ENCODE assay signal across 9 cellular contexts in the genomic region with DNA sequence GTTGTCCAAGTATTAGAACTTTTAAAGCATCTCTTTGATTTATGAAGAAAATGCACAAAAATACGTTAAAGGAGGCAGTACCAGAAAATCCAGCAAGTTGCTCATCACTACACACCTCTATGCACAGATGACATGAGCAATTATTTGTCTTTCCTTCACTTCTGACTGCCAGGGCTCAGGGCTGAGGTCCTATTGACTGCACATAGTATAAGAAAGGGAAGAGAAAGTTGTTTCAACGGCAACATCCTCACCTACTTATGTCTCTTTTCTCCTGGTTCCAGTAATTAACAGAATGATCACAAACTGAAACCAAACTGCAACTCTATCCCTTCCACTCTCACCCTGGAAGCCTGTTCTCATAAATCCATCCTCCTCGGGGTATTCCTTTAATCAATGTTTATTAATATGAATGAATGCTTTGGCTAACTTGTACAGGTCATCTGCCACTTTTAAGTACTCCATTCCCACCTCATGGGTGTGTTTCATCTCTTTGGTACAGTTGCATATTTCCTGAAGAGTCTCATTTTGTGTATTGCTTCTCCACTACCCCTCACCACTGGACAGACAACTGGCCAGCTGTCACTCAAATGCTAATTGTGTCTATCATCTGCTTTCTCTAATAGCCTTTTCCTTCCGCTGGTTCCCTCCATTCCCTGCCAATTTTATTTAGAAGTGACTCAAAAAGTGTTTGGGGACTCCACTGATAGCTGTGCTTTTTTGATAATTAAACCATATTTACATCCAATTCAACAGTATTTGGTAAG. TPM values are rescaled to one million over a fixed set of nuclear protein-coding genes. Genes with fewer than 3 reads are reported as not detected.
A peak's percentile ranks its signal among the peaks of the same experiment; 100 is the strongest.
DNase-seq lines count a peak whose midpoint lies in the region; ATAC-seq, FAIRE-seq and TF ChIP-seq lines count a peak whose summit lies in the region.
"Had no signal": no experiment of that assay in that cellular context is flagged by ENCODE, and none has a peak within 500 bp of the region (broad histone marks: within the 10 kb centered on the region; RNA-seq: fewer than 3 reads in every experiment).

No MANE protein-coding gene starts in this region.

- H3K4me2 ChIP-seq in GM12878 (ENCODE audit: control insufficient read depth, insufficient read depth) = peak overlapping the region; percentile 56

- WGBS in GM12878 (ENCODE audit: insufficient coverage, insufficient replicate concordance, low lambda C conversion rate, missing lambda C conversion rate) = 63% methylated on average over 4 of the region's 4 CpGs

- peak overlapping the region; percentile 4 for H3K4me3 ChIP-seq in GM12878
- H3K4me3 ChIP-seq in subcutaneous abdominal adipose tissue (ENCODE audit: low read depth in 1 of 5, low read length in 5 of 5) = peak overlapping the region in 4 of 5 donors; percentile 25 to 54 (median 51)

- TF ChIP-seq POLR2A in GM12878 (IDR thresholded peaks at IDR 0.05; ENCODE audit: low read depth, low read length) = no peak

- H3K4me1 Mint-ChIP-seq in activated naive CD4-positive, alpha-beta T cell treated with anti-CD3 and anti-CD28 coated beads, Interleukin-2, amount 50 U/mL, for 24 hours = peaks cover 68% of the 10 kb centered on the region

- RAD21 ChIA-PET in GM12878 (lab: Charles Lee; ENCODE audit: unreplicated experiment) = interaction anchor here (0.9 to 3.6 kb wide), 7 partner anchors 8 to 150 kb away, joined by 3 to 19 read pairs (median 4); no protein-coding TSS in a partner anchor

- peaks cover 24% of the 10 kb centered on the region for H3K4me1 ChIP-seq in GM12878 (ENCODE audit: control insufficient read depth, insufficient read depth, low read length)
- H3K4me1 ChIP-seq in subcutaneous abdominal adipose tissue (ENCODE audit: control insufficient read depth in 5 of 5, insufficient read depth in 5 of 5, low read length in 5 of 5) = peaks cover 0 to 20% (median 11%) of the 10 kb centered on the region in 5 donors

- H3K9me3 ChIP-seq in GM12878 (replicated peaks; ENCODE audit: control insufficient read depth, insufficient read depth, low read length) = no peaks in the 10 kb centered on the region; the same call in 2 of the 3 replicates
- H3K9me3 ChIP-seq in subcutaneous abdominal adipose tissue (ENCODE audit: control insufficient read depth in 5 of 5, low read length in 5 of 5) = no peaks in the 10 kb centered on the region

- BruUV-seq in GM12878 (replicated peaks; lab: Mats Ljungman, UMichigan) = no TSS peak

- TF ChIP-seq CTCF in GM12878 (IDR thresholded peaks at IDR 0.05 in 2 of 3, conservative IDR thresholded peaks at IDR 0.05 in 1 of 3; ENCODE audit: control insufficient read depth in 2 of 3, extremely low read depth in 1 of 3, insufficient read depth in 1 of 3, low read depth in 3 of 3, low read length in 3 of 3) = no peak

- no peaks in the 10 kb centered on the region for H3K27me3 ChIP-seq in GM12878 (replicated peaks in 1 of 2; ENCODE audit: control insufficient read depth in 2 of 2, insufficient read depth in 2 of 2, low read length in 1 of 2)
- no peaks in the 10 kb centered on the region for H3K27me3 ChIP-seq in subcutaneous abdominal adipose tissue (ENCODE audit: control insufficient read depth in 5 of 5, insufficient read depth in 4 of 5, low read length in 5 of 5)

- H3K36me3 ChIP-seq in GM12878 (ENCODE audit: control insufficient read depth in 2 of 2, insufficient read depth in 2 of 2, low read length in 1 of 2) = no peaks in the 10 kb centered on the region; a peak in 1 of 4 replicates
- no peaks in the 10 kb centered on the region for H3K36me3 ChIP-seq in subcutaneous abdominal adipose tissue (ENCODE audit: control insufficient read depth in 5 of 5, insufficient read depth in 5 of 5, low read length in 5 of 5)

- no peak for TF ChIP-seq EP300 in GM12878 (IDR thresholded peaks at IDR 0.05; ENCODE audit: borderline replicate concordance in 1 of 2, control insufficient read depth in 1 of 2, low read depth in 2 of 2, low read length in 2 of 2)

- intact Hi-C loops in GM12878 (cut with micrococcal nuclease; ENCODE audit: unreplicated experiment) = loop anchor here (2.0 to 5.0 kb wide), 2 partner anchors 33 to 34 kb away; partner anchors contain the start of gene RAB27A

- FAIRE-seq in GM12878 (lab: Jason Lieb, UNC) = no peak

- in situ Hi-C loops in GM12878 (cut with MboI) = no loop called here

- H3K27me3 Mint-ChIP-seq in activated naive CD4-positive, alpha-beta T cell treated with anti-CD3 and anti-CD28 coated beads, Interleukin-2, amount 50 U/mL, for 24 hours = no peaks in the 10 kb centered on the region

- H3K9ac ChIP-seq in GM12878 (ENCODE audit: control insufficient read depth, insufficient read depth, low read length) = no peak overlapping the region
- H3K9ac ChIP-seq in subcutaneous abdominal adipose tissue (ENCODE audit: low read length in 5 of 5) = peak overlapping the region in 2 of 5 donors; percentile 25 to 31

- peak; percentile 57 for ATAC-seq in HG03378 (IDR thresholded peaks at IDR 0.05; ENCODE audit: unreplicated experiment)
- ATAC-seq in GM12878 = peak; percentile 75

- peak overlapping the region; percentile 79 for H3K4me3 Mint-ChIP-seq in activated naive CD4-positive, alpha-beta T cell treated with anti-CD3 and anti-CD28 coated beads, Interleukin-2, amount 50 U/mL, for 24 hours

- H3K79me2 ChIP-seq in GM12878 (ENCODE audit: control insufficient read depth, insufficient read depth, low read length) = no peaks in the 10 kb centered on the region; the same call in 1 of the 2 replicates

- H4K20me1 ChIP-seq in GM12878 (ENCODE audit: control insufficient read depth, insufficient read depth) = no peaks in the 10 kb centered on the region

- H3K27ac ChIP-seq in GM12878 (ENCODE audit: control insufficient read depth, insufficient read depth) = peak overlapping the region; percentile 4
- no peak overlapping the region for H3K27ac ChIP-seq in subcutaneous abdominal adipose tissue (ENCODE audit: low read depth, low read length)

- peak overlapping the region; percentile 94 for H3K27ac Mint-ChIP-seq in activated naive CD4-positive, alpha-beta T cell treated with anti-CD3 and anti-CD28 coated beads, Interleukin-2, amount 50 U/mL, for 24 hours

- SMC1A ChIA-PET in GM12878 (lab: Charles Lee; ENCODE audit: uncharacterized antibody, unreplicated experiment) = interaction anchor here (1.3 to 5.7 kb wide), 5 partner anchors 12 to 37 kb away, joined by 3 to 38 read pairs (median 12); no protein-coding TSS in a partner anchor

- H3K36me3 Mint-ChIP-seq in activated naive CD4-positive, alpha-beta T cell treated with anti-CD3 and anti-CD28 coated beads, Interleukin-2, amount 50 U/mL, for 24 hours = peaks cover 5% of the 10 kb centered on the region

- H2AFZ ChIP-seq in GM12878 (ENCODE audit: control insufficient read depth, low read depth, low read length) = peak overlapping the region; percentile 61

- POLR2A ChIA-PET in GM12878 (lab: Charles Lee) = interaction anchor here (0.7 to 2.0 kb wide), 3 partner anchors 15 to 30 kb away, joined by 3 to 5 read pairs (median 4); no protein-coding TSS in a partner anchor

- CTCF ChIA-PET in GM12878 (lab: Yijun Ruan, JAX) = interaction anchor here (0.7 to 1.0 kb wide), 2 partner anchors 8 to 40 kb away, joined by 3 read pairs; no protein-coding TSS in a partner anchor

- no peak for TF ChIP-seq RAD21 in GM12878 (IDR thresholded peaks at IDR 0.05; ENCODE audit: insufficient read depth, low read depth, low read length)

- no peak for DNase-seq in activated naive CD4-positive, alpha-beta T cell (lab: John Stamatoyannopoulos, UW)
- DNase-seq in GM12878 (ENCODE audit: low read depth, low spot score) (no peak), HUDEP-2 (lab: John Stamatoyannopoulos, UW; ENCODE audit: unreplicated experiment in 76 of 76) (no peak), SW 1271 (lab: John Stamatoyannopoulos, UW) (no peak), NCI-H526 treated with DMSO at 0.1 percent for 48 hours (lab: John Stamatoyannopoulos, UW) (no peak)
- DNase-seq: activated CD8-positive, alpha-beta memory T cell treated with anti-CD3 and anti-CD28 coated beads for 24 hours had no signal

- no peaks in the 10 kb centered on the region for H3K9me3 Mint-ChIP-seq in activated naive CD4-positive, alpha-beta T cell treated with anti-CD3 and anti-CD28 coated beads, Interleukin-2, amount 50 U/mL, for 24 hours

RNA-seq across cellular contexts. Expression of gene RAB27A, which starts 34.5 kb away (rescaled TPM):
- 104 and 107 TPM in 2 replicates for total RNA-seq in GM12878 (2013; cell fraction: nucleolus; rRNA removed)
- total RNA-seq in GM12878 (2014; rRNA removed) = 13.3 and 15.4 TPM in 2 replicates
- 27.6 and 30.8 TPM in 2 replicates for total RNA-seq in GM12878 (2014; rRNA removed; fragmentation: Illumina TruSeq; extraction: Trizol)
- total RNA-seq in GM12878 (2021) = 52.2 and 53.2 TPM in 2 replicates
- 14.9 TPM for polyA plus RNA-seq in GM12878 (2011; ENCODE audit: low read depth)
- 139 and 184 TPM in 2 replicates for polyA plus RNA-seq in GM12878 (2011; rRNA removed)
- polyA plus RNA-seq in GM12878 (2011; cell fraction: cytosol; rRNA removed) = 55.6 and 70.9 TPM in 2 replicates
- polyA plus RNA-seq in GM12878 (2011; cell fraction: nucleus; rRNA removed) = 35.5 and 42.4 TPM in 2 replicates
- 17.4 and 27.6 TPM in 2 replicates for polyA plus RNA-seq in GM12878 (2012)
- 65.4 and 85.6 TPM in 2 replicates for polyA plus RNA-seq in GM12878 (2014; fragmentation: Illumina TruSeq; extraction: Trizol)
- 10 to 100 TPM; 24.6 to 36.5 TPM for polyA plus RNA-seq in GM12878 (2014; fragmentation: Nextera tagmentation; extraction: Ambion mirVana)
- 44.3 and 50.6 TPM in 2 replicates for polyA plus RNA-seq in GM12878 (2014; rRNA removed)
- 10 to 100 TPM; 32.0 to 33.9 TPM for polyA plus RNA-seq in GM12878 (2016; fragmentation: Nextera tagmentation; extraction: Ambion mirVana)
- polyA minus RNA-seq in GM12878 (2011; rRNA and poly(A)+ RNA removed) = 38.7 and 48.9 TPM in 2 replicates
- 20.4 and 23.8 TPM in 2 replicates for polyA minus RNA-seq in GM12878 (2011; cell fraction: cytosol; rRNA and poly(A)+ RNA removed)
- polyA minus RNA-seq in GM12878 (2011; cell fraction: nucleus; rRNA and poly(A)+ RNA removed) = 14.3 and 20.1 TPM in 2 replicates

RNA-seq across cellular contexts. Expression of gene RSL24D1, which starts 58.4 kb away (rescaled TPM):
- total RNA-seq in GM12878 (2013; cell fraction: nucleolus; rRNA removed) = 43.7 and 44.6 TPM in 2 replicates
- total RNA-seq in GM12878 (2014; rRNA removed) (94.9 and 127 TPM in 2 replicates), GM12878 (2014; rRNA removed; fragmentation: Illumina TruSeq; extraction: Trizol) (133 and 134 TPM in 2 replicates), GM12878 (2021) (97.4 and 101 TPM in 2 replicates)
- 54.2 TPM for polyA plus RNA-seq in GM12878 (2011; ENCODE audit: low read depth)
- polyA plus RNA-seq in GM12878 (2011; rRNA removed) (146 and 264 TPM in 2 replicates), GM12878 (2014; fragmentation: Illumina TruSeq; extraction: Trizol) (107 and 131 TPM in 2 replicates), GM12878 (2014; fragmentation: Nextera tagmentation; extraction: Ambion mirVana) (100 to 1,000 TPM; 198 to 249 TPM), GM12878 (2014; rRNA removed) (81.4 and 95.0 TPM in 2 replicates), GM12878 (2016; fragmentation: Nextera tagmentation; extraction: Ambion mirVana) (100 to 1,000 TPM; 115 to 126 TPM)
- 29.2 and 33.1 TPM in 2 replicates for polyA plus RNA-seq in GM12878 (2011; cell fraction: cytosol; rRNA removed)
- polyA plus RNA-seq in GM12878 (2011; cell fraction: nucleus; rRNA removed) = 27.3 and 34.9 TPM in 2 replicates
- 124 and 129 TPM in 2 replicates for polyA plus RNA-seq in GM12878 (2012)
- polyA minus RNA-seq in GM12878 (2011; rRNA and poly(A)+ RNA removed) = 22.1 and 37.0 TPM in 2 replicates
- polyA minus RNA-seq in GM12878 (2011; cell fraction: cytosol; rRNA and poly(A)+ RNA removed) = 14.4 and 21.5 TPM in 2 replicates
- polyA minus RNA-seq in GM12878 (2011; cell fraction: nucleus; rRNA and poly(A)+ RNA removed) = 29.5 and 40.5 TPM in 2 replicates
